Comparison of ENCODE assay signal across 20 cellular contexts in the genomic region with DNA sequence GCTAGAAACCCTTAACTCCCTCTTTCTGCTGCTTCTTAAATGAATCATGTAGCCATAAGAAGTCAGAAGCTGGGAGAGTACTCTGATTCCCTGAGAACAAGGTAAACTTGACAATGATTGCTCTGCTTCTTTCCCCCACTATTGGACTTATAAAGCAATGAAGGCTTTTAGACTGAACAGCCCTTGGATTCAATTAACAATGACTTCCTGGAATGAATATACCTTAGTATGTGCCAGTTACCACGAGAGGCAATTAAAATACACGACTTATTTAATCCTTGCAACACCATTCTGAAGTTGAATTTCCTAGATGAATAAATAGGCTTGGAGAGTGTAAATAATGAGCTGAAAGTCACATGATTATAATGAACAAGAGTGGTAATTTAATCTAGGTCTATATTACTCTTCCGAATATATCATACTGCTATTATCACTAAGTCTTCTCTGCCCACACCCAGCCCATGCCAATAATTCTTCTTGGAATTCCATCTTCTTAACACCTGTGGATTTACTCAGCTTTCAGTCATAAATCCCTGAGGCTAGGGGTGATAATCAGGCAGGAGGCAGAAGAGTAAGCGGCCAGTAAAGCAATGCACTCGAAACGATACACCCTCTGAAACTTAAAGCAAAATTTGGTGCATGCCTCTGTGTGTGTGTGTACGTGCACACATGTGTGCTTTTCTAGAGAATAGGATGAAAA.
DNase-seq lines count a peak whose midpoint lies in the region; ATAC-seq, FAIRE-seq and TF ChIP-seq lines count a peak whose summit lies in the region.
"Had no signal": no experiment of that assay in that cellular context is flagged by ENCODE, and none has a peak within 500 bp of the region (broad histone marks: within the 10 kb centered on the region; RNA-seq: fewer than 3 reads in every experiment).

No MANE protein-coding gene starts in this region.

- TF ChIP-seq CTCF in endothelial cell of umbilical vein (IDR thresholded peaks at IDR 0.05; ENCODE audit: extremely low read depth in 1 of 2, insufficient read depth in 1 of 2, low read depth in 1 of 2, low read length in 2 of 2) (no peak), retinal pigment epithelial cell (conservative IDR thresholded peaks at IDR 0.05; ENCODE audit: low read depth, low read length) (no peak)

- peaks cover 17% of the 10 kb centered on the region for H3K4me1 ChIP-seq in endothelial cell of umbilical vein (ENCODE audit: control insufficient read depth, extremely low read depth, insufficient read depth, low read length)

- no peaks in the 10 kb centered on the region for H3K9me3 ChIP-seq in endothelial cell of umbilical vein (replicated peaks; ENCODE audit: control insufficient read depth, insufficient read depth, low read length)
- H3K9me3 ChIP-seq: spleen, upper lobe of left lung had no signal

- dilution Hi-C loops in endothelial cell of umbilical vein (cut with MboI; ENCODE audit: extremely low pct_ligation_motif_present, low sequenced_read_pairs): no loop called here

- H3K4me2 ChIP-seq in endothelial cell of umbilical vein (ENCODE audit: insufficient read depth, low read length): peak overlapping the region; percentile 4

- no peak for ATAC-seq in HG02571 (IDR thresholded peaks at IDR 0.05; ENCODE audit: unreplicated experiment)
- ATAC-seq: stimulated activated naive CD8-positive, alpha-beta T cell treated with anti-CD3 and anti-CD28 coated beads, Interleukin-15, amount 100 ng/mL, for 72 hours had no signal

- intact Hi-C loops in endothelial cell of umbilical vein (cut with micrococcal nuclease): loop anchor here (10.0 kb wide), 1 partner anchor 372 kb away; a partner anchor contains a TSS

- H3K9me1 ChIP-seq in endothelial cell of umbilical vein (replicated peaks; ENCODE audit: control insufficient read depth, extremely low read depth, insufficient read depth, low read length): no peaks in the 10 kb centered on the region

- H3K27ac ChIP-seq in endothelial cell of umbilical vein (ENCODE audit: insufficient read depth, low read depth, low read length): no peak overlapping the region
- H3K27ac ChIP-seq: coronary artery, spleen, upper lobe of left lung had no signal

- H4K20me1 ChIP-seq in endothelial cell of umbilical vein (replicated peaks; ENCODE audit: control insufficient read depth, extremely low read depth, insufficient read depth, low read length): no peaks in the 10 kb centered on the region

- H3K36me3 ChIP-seq in endothelial cell of umbilical vein (ENCODE audit: control insufficient read depth in 2 of 2, extremely low read depth in 1 of 2, insufficient read depth in 2 of 2, low read length in 2 of 2): peaks cover 0 to under 1% of the 10 kb centered on the region in 2 experiments

- no peaks in the 10 kb centered on the region for H3K79me2 ChIP-seq in endothelial cell of umbilical vein (ENCODE audit: control insufficient read depth, insufficient read depth, low read length)

- no peak for TF ChIP-seq POLR2A in endothelial cell of umbilical vein (IDR thresholded peaks at IDR 0.05; ENCODE audit: low read depth, low read length)

- CTCF ChIA-PET in endothelial cell of umbilical vein (lab: Charles Lee): interaction anchor here (2.4 kb wide), 1 partner anchor 352 kb away, joined by 8 read pairs; no protein-coding TSS in a partner anchor

- H3K4me3 ChIP-seq in endothelial cell of umbilical vein (replicated peaks in 1 of 3; ENCODE audit: insufficient read depth in 1 of 3, low read depth in 1 of 3, low read length in 3 of 3): no peak overlapping the region
- no peak overlapping the region for H3K4me3 ChIP-seq in retinal pigment epithelial cell (ENCODE audit: low read length)
- H3K4me3 ChIP-seq: coronary artery, spleen, upper lobe of left lung had no signal

- DNase-seq in DMS79 (lab: John Stamatoyannopoulos, UW): peak; percentile 14
- no peak for DNase-seq in DMS79 treated with DMSO at 0.1 percent for 48 hours (lab: John Stamatoyannopoulos, UW)
- DNase-seq in NCI-H226: peak; percentile 37
- no peak for DNase-seq in endothelial cell of umbilical vein (ENCODE audit: low read depth, low spot score)
- peak; percentile 61 for DNase-seq in retinal pigment epithelial cell (ENCODE audit: low read depth)
- no peak for DNase-seq in medulla oblongata (ENCODE audit: extremely low spot score)
- DNase-seq in D341Med (ENCODE audit: low spot score): no peak
- DNase-seq: 8988T; activated CD4-positive, alpha-beta T cell treated with anti-CD3 and anti-CD28 coated beads for 4 hours; left ventricle myocardium superior; NCI-H187 treated with DMSO at 0.1 percent for 48 hours; SHP77 treated with DMSO at 0.1 percent for 48 hours; spleen; stimulated activated CD4-positive, alpha-beta T cell treated with anti-CD3 and anti-CD28 coated beads, Interleukin-4, amount 100 ng/mL, for 24 hours; stimulated activated naive CD8-positive, alpha-beta T cell treated with anti-CD3 and anti-CD28 coated beads, Interleukin-15, amount 100 ng/mL, for 72 hours; upper lobe of left lung had no signal

- no peak overlapping the region for H3K9ac ChIP-seq in endothelial cell of umbilical vein (replicated peaks; ENCODE audit: extremely low read depth, insufficient read depth, low read length)

- no peak overlapping the region for H2AFZ ChIP-seq in endothelial cell of umbilical vein (ENCODE audit: low read depth, low read length)

- BruUV-seq in endothelial cell of umbilical vein (replicated peaks; lab: Mats Ljungman, UMichigan): no TSS peak

- FAIRE-seq in endothelial cell of umbilical vein (lab: Jason Lieb, UNC): no peak
- FAIRE-seq: GM18507, TTC549 had no signal

- POLR2A ChIA-PET in endothelial cell of umbilical vein (lab: Charles Lee): no interaction called here

- no peaks in the 10 kb centered on the region for H3K27me3 ChIP-seq in endothelial cell of umbilical vein (ENCODE audit: control insufficient read depth in 2 of 2, insufficient read depth in 2 of 2, low read length in 2 of 2)
- H3K27me3 ChIP-seq: spleen, upper lobe of left lung had no signal

TF ChIP-seq in endothelial cell of umbilical vein, 7 proteins besides CTCF, POLR2A, EP300 and RAD21:
- TF ChIP-seq, protein P1, sequence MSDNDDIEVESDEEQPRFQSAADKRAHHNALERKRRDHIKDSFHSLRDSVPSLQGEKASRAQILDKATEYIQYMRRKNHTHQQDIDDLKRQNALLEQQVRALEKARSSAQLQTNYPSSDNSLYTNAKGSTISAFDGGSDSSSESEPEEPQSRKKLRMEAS (IDR thresholded peaks at IDR 0.05; ENCODE audit: insufficient read depth, insufficient read length): no peak
- TF ChIP-seq MYC (IDR thresholded peaks at IDR 0.05; ENCODE audit: low read depth, low read length) (no peak), GATA2 (IDR thresholded peaks at IDR 0.05; ENCODE audit: insufficient read depth, insufficient read length, low read depth, low read length) (no peak), EZH2 (IDR thresholded peaks at IDR 0.05; ENCODE audit: borderline replicate concordance, low read depth, low read length, severe bottlenecking) (no peak), FOS (IDR thresholded peaks at IDR 0.05; ENCODE audit: borderline replicate concordance, insufficient read depth, low read length) (no peak), JUN (IDR thresholded peaks at IDR 0.05; ENCODE audit: borderline replicate concordance, insufficient read depth, insufficient read length, low read depth) (no peak), POLR2AphosphoS5 (IDR thresholded peaks at IDR 0.05; ENCODE audit: insufficient read depth, low read depth, low read length) (no peak)

Comparison
In these comparisons a context has a peak if more than half of its experiments do, and no peak if none do; other contexts are left out.
1. DNase-seq: peak in DMS79 (single experiment), NCI-H226 (single experiment) and retinal pigment epithelial cell (single experiment); none in DMS79 treated with DMSO at 0.1 percent for 48 hours (single experiment), endothelial cell of umbilical vein (single experiment), medulla oblongata (single experiment) and D341Med (single experiment).